Comparison of ENCODE assay signal across 13 cellular contexts in genomic region chr2:26850002-26850431, GRCh38. TPM values are rescaled to one million over a fixed set of nuclear protein-coding genes. Genes with fewer than 3 reads are reported as not detected.
A peak's percentile ranks its signal among the peaks of the same experiment; 100 is the strongest.
DNase-seq lines count a peak whose midpoint lies in the region; ATAC-seq and TF ChIP-seq lines count a peak whose summit lies in the region.
"Had no signal": no experiment of that assay in that cellular context is flagged by ENCODE, and none has a peak within 500 bp of the region (broad histone marks: within the 10 kb centered on the region; RNA-seq: fewer than 3 reads in every experiment).

No MANE protein-coding gene starts in this region.

- H3K27ac Mint-ChIP-seq in CD4-positive, alpha-beta memory T cell: no peak overlapping the region
- H3K27ac Mint-ChIP-seq in nephron progenitor cell: no peak overlapping the region
- no peak overlapping the region for H3K27ac Mint-ChIP-seq in stimulated activated memory B cell treated with anti-CD40 and anti-IgM and Interleukin-4, amounts not matched to agents 10 μg/mL and 1 μg/mL and 100 μg/mL, for 72 hours

- no peak overlapping the region for H3K27ac ChIP-seq in CD4-positive, alpha-beta memory T cell (ENCODE audit: low read depth, low read length)
- no peak overlapping the region for H3K27ac ChIP-seq in HEK293 (ENCODE audit: extremely low read depth, low read depth, low read length)
- peak overlapping the region; percentile 75 for H3K27ac ChIP-seq in cingulate gyrus (ENCODE audit: low read depth, low read length)
- H3K27ac ChIP-seq: adrenal gland, lower lobe of right lung, Peyer's patch had no signal

- CTCF ChIA-PET in CD4-positive, alpha-beta memory T cell (lab: Charles Lee; ENCODE audit: partially characterized antibody): no interaction called here
- CTCF ChIA-PET in HEK293 (lab: Yijun Ruan, JAX): interaction anchor here (0.6 to 9.3 kb wide), 7 partner anchors 13 to 175 kb away, joined by 3 to 100 read pairs (median 4); no protein-coding TSS in a partner anchor

- DNase-seq in CD4-positive, alpha-beta memory T cell: no peak
- DNase-seq in nephron progenitor cell (peak; percentile 7), left lobe of liver (ENCODE audit: low spot score) (no peak)
- DNase-seq in effector CD4-positive, alpha-beta T cell: no peak
- DNase-seq: lower lobe of right lung, Peyer's patch, T-helper 9 cell had no signal

- no peaks in the 10 kb centered on the region for H3K36me3 Mint-ChIP-seq in CD4-positive, alpha-beta memory T cell
- no peaks in the 10 kb centered on the region for H3K36me3 Mint-ChIP-seq in nephron progenitor cell (ENCODE audit: low read depth)
- H3K36me3 Mint-ChIP-seq in stimulated activated memory B cell treated with anti-CD40 and anti-IgM and Interleukin-4, amounts not matched to agents 10 μg/mL and 1 μg/mL and 100 μg/mL, for 72 hours: no peaks in the 10 kb centered on the region

- no peak for TF ChIP-seq CTCF in HEK293 (tag by site-specific recombination; IDR thresholded peaks at IDR 0.05)
- TF ChIP-seq CTCF in nephron progenitor cell (IDR thresholded peaks at IDR 0.05): no peak

- H3K4me3 Mint-ChIP-seq in CD4-positive, alpha-beta memory T cell: peak overlapping the region in 6 of 8 donors; percentile 16 to 60 (median 52)
- H3K4me3 Mint-ChIP-seq in nephron progenitor cell: peak overlapping the region; percentile 73
- no peak overlapping the region for H3K4me3 Mint-ChIP-seq in stimulated activated memory B cell treated with anti-CD40 and anti-IgM and Interleukin-4, amounts not matched to agents 10 μg/mL and 1 μg/mL and 100 μg/mL, for 72 hours

- no peaks in the 10 kb centered on the region for H3K9me3 ChIP-seq in CD4-positive, alpha-beta memory T cell (ENCODE audit: control insufficient read depth in 1 of 2, low read length in 2 of 2)
- no peaks in the 10 kb centered on the region for H3K9me3 ChIP-seq in HEK293 (ENCODE audit: control insufficient read depth, insufficient read depth, low read depth, low read length)
- H3K9me3 ChIP-seq: adrenal gland, lower lobe of right lung, Peyer's patch had no signal

- peaks cover 46% of the 10 kb centered on the region for H3K27me3 ChIP-seq in CD4-positive, alpha-beta memory T cell (ENCODE audit: insufficient read depth, low read length)

- peaks cover 36% of the 10 kb centered on the region in 2 donors for H3K27me3 Mint-ChIP-seq in CD4-positive, alpha-beta memory T cell
- peaks cover 69% of the 10 kb centered on the region for H3K27me3 Mint-ChIP-seq in nephron progenitor cell (ENCODE audit: low read depth, poor library complexity)
- H3K27me3 Mint-ChIP-seq in stimulated activated memory B cell treated with anti-CD40 and anti-IgM and Interleukin-4, amounts not matched to agents 10 μg/mL and 1 μg/mL and 100 μg/mL, for 72 hours: peaks cover 72% of the 10 kb centered on the region

- peaks cover 38% of the 10 kb centered on the region for H3K4me1 ChIP-seq in CD4-positive, alpha-beta memory T cell (ENCODE audit: insufficient read depth, low read length)
- H3K4me1 ChIP-seq in HEK293 (ENCODE audit: control insufficient read depth, insufficient read depth, low read length): peaks cover 9% of the 10 kb centered on the region

- no peaks in the 10 kb centered on the region for H3K36me3 ChIP-seq in CD4-positive, alpha-beta memory T cell (ENCODE audit: insufficient read depth, low read length)
- peaks cover 0 to 2% of the 10 kb centered on the region in 2 experiments; a peak in 1 of 3 replicates for H3K36me3 ChIP-seq in HEK293 (ENCODE audit: control insufficient read depth in 2 of 2, insufficient read depth in 1 of 2, low read length in 2 of 2)
- H3K36me3 ChIP-seq: adrenal gland, lower lobe of right lung, Peyer's patch had no signal

- no peak overlapping the region for H3K4me3 ChIP-seq in CD4-positive, alpha-beta memory T cell (ENCODE audit: low read length in 2 of 2)
- no peak overlapping the region for H3K4me3 ChIP-seq in HEK293 (ENCODE audit: low read depth, low read length)
- H3K4me3 ChIP-seq: adrenal gland had no signal

- peaks cover 2 to 27% (median 8%) of the 10 kb centered on the region in 4 donors for H3K4me1 Mint-ChIP-seq in CD4-positive, alpha-beta memory T cell
- peaks cover 17% of the 10 kb centered on the region for H3K4me1 Mint-ChIP-seq in nephron progenitor cell
- H3K4me1 Mint-ChIP-seq in stimulated activated memory B cell treated with anti-CD40 and anti-IgM and Interleukin-4, amounts not matched to agents 10 μg/mL and 1 μg/mL and 100 μg/mL, for 72 hours: peaks cover 24% of the 10 kb centered on the region

- ATAC-seq in HG02884 (IDR thresholded peaks at IDR 0.05; ENCODE audit: unreplicated experiment): no peak
- no peak for ATAC-seq in stimulated activated memory B cell treated with anti-CD40 and anti-IgM and Interleukin-4, amounts not matched to agents 10 μg/mL and 1 μg/mL and 100 μg/mL, for 72 hours
- no peak for ATAC-seq in left lobe of liver
- ATAC-seq: HCT116 had no signal

- POLR2A ChIA-PET in CD4-positive, alpha-beta memory T cell (lab: Charles Lee; ENCODE audit: partially characterized antibody): no interaction called here
- POLR2A ChIA-PET in HEK293 (lab: Yijun Ruan, JAX): interaction anchor here (0.6 to 1.4 kb wide), 2 partner anchors 9 to 15 kb away, joined by 3 to 5 read pairs; no protein-coding TSS in a partner anchor

- peaks cover 0 to 2% (median 0%) of the 10 kb centered on the region in 8 donors for H3K9me3 Mint-ChIP-seq in CD4-positive, alpha-beta memory T cell
- no peaks in the 10 kb centered on the region for H3K9me3 Mint-ChIP-seq in nephron progenitor cell
- no peaks in the 10 kb centered on the region for H3K9me3 Mint-ChIP-seq in stimulated activated memory B cell treated with anti-CD40 and anti-IgM and Interleukin-4, amounts not matched to agents 10 μg/mL and 1 μg/mL and 100 μg/mL, for 72 hours

- intact Hi-C loops in CD4-positive, alpha-beta memory T cell (cut with micrococcal nuclease): no loop called here

TF ChIP-seq in HEK293, 187 proteins besides CTCF, POLR2A, EP300 and RAD21:
- TF ChIP-seq ZNF112 (tag by site-specific recombination; IDR thresholded peaks at IDR 0.05) (no peak), KLF1 (tag by site-specific recombination; IDR thresholded peaks at IDR 0.05) (0 out of 2 replicates have a peak, but pooled peaks have one; percentile 11), ZBTB1 (tag by site-specific recombination; IDR thresholded peaks at IDR 0.05) (no peak)
TF ChIP-seq in HEK293: peak in this region for 1.

RNA-seq across cellular contexts. Expression of gene DPYSL5, which starts 2.1 kb away (rescaled TPM):
- not detected for total RNA-seq in CD4-positive, alpha-beta memory T cell
- not detected for polyA plus RNA-seq in CD4-positive, alpha-beta memory T cell
- not detected for total RNA-seq in left lobe of liver
- total RNA-seq: lower lobe of right lung had no signal
